In genomic region chr2:114517580-114517979, GRCh38 we compare ENCODE assay signal across 11 cellular contexts.
"Had no signal": no experiment of that assay in that cellular context is flagged by ENCODE, and none has a peak within 500 bp of the region (broad histone marks: within the 10 kb centered on the region; RNA-seq: fewer than 3 reads in every experiment).

No MANE protein-coding gene starts in this region.

- FAIRE-seq: H1, H54 had no signal

- H3K4me1 ChIP-seq: HAP-1 had no signal

- H3K9me3 ChIP-seq: HAP-1 had no signal

- H3K27ac ChIP-seq: GM23248 had no signal

- ATAC-seq: GM23338, HCT116 had no signal

- H3K4me3 ChIP-seq: GM23248, GM23338, HAP-1 had no signal

- H3K36me3 ChIP-seq: HAP-1 had no signal

- DNase-seq: GM23248, GOT3, H7, H9, HCEC 1CT, HFFc6 had no signal
